Comparison of ENCODE assay signal across 30 cellular contexts in the genomic region with DNA sequence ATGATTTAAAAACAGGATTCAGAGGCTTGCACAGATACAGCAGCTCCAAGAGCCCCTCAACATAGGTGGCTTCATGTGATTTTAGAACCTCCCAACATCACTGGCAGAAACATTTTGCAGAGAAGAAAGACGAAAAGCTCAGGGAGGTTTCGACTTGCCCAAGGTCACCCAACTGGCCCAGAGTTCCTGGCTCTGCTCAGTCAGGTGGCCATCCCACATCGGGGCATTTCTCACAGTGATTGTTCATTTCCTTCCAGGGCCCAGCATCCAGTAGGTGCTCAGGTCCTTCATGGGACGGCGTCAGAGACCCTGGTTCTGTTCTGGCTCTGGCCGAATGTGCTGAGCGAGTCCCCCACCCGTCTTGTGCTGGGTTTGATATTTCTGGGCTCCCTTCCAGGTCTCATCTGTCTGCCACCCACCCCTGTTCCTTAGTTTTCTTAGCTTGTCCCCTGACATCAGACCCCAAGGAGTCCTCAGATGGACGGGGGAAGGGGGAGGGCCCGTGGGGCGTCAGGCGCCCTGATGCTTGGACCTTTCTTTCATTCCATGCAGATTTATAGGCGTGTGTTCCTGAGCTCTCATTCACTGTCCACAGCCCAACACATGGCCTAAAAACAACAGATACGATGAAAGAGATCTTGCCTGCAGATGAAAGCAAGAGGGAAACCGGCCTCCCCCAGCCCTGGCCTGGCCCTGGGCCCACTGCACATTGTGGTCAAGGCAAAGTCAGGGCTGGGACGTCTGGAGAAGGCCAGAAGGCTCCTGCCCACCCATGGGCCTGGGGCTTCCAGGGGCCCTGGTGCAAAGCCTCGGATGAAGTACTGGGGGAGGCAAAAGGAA.
DNase-seq lines count a peak whose midpoint lies in the region; ATAC-seq and TF ChIP-seq lines count a peak whose summit lies in the region.
"Had no signal": no experiment of that assay in that cellular context is flagged by ENCODE, and none has a peak within 500 bp of the region (broad histone marks: within the 10 kb centered on the region; RNA-seq: fewer than 3 reads in every experiment).

No MANE protein-coding gene starts in this region.

- H3K27ac ChIP-seq in endodermal cell (ENCODE audit: low read depth, low read length) (peak overlapping the region; percentile 10), ovary (peak overlapping the region in 1 of 2 donors; percentile 11)
- H3K27ac ChIP-seq: brain microvascular endothelial cell, GM23248, psoas muscle, SJCRH30 had no signal

- CTCF ChIA-PET in activated B cell treated with CpG ODN at 0.5 μM for 24 hours (lab: Charles Lee): no interaction called here

- H3K27me3 ChIP-seq in BE2C (no peaks in the 10 kb centered on the region), endodermal cell (ENCODE audit: control insufficient read depth, insufficient read depth, low read length, poor library complexity, severe bottlenecking) (no peaks in the 10 kb centered on the region), ovary (no peaks in the 10 kb centered on the region)
- H3K27me3 ChIP-seq: brain microvascular endothelial cell, SJCRH30 had no signal

- H3K36me3 Mint-ChIP-seq in activated B cell treated with CpG ODN at 0.5 μM for 24 hours (ENCODE audit: low read depth) (no peaks in the 10 kb centered on the region), endodermal cell (ENCODE audit: low read depth) (no peaks in the 10 kb centered on the region), HFFc6 (ENCODE audit: low read depth) (no peaks in the 10 kb centered on the region)
- H3K36me3 Mint-ChIP-seq: naive thymus-derived CD4-positive, alpha-beta T cell had no signal

- WGBS in endodermal cell (ENCODE audit: insufficient coverage in 1 of 2, insufficient read length in 1 of 2), 2 experiments: 89 to 91% methylated on average over 12 to 17 of the region's 17 CpGs
- 15 to 23% (median 18%) methylated on average over 17 of the region's 17 CpGs for WGBS in ovary, 3 donors

- ATAC-seq in activated B cell treated with CpG ODN at 0.5 μM for 24 hours (ENCODE audit: low read depth): no peak
- ATAC-seq: activated CD8-positive, alpha-beta T cell treated with anti-CD3 and anti-CD28 coated beads for 36 hours; left colon; naive thymus-derived CD4-positive, alpha-beta T cell; psoas muscle had no signal

- H3K9me3 Mint-ChIP-seq in activated B cell treated with CpG ODN at 0.5 μM for 24 hours: no peaks in the 10 kb centered on the region
- H3K9me3 Mint-ChIP-seq in endodermal cell: no peaks in the 10 kb centered on the region
- peaks cover 1% of the 10 kb centered on the region; the same call in 1 of the 2 replicates for H3K9me3 Mint-ChIP-seq in HFFc6
- H3K9me3 Mint-ChIP-seq: activated CD8-positive, alpha-beta T cell treated with anti-CD3 and anti-CD28 coated beads for 36 hours; activated naive CD4-positive, alpha-beta T cell treated with anti-CD3 and anti-CD28 coated beads for 36 hours; activated T-helper 1 cell treated with anti-CD3 and anti-CD28 coated beads, Interleukin-12 subunit alpha, Interleukin-12 subunit beta, Interleukin-2, Interleukin-4 antibody, amounts not matched to agents 30 ng/mL and 10 ng/mL and 1 ng/mL, durations not matched to agents 14 hours and 24 hours and 36 hours; CD4-positive, alpha-beta T cell had no signal

- POLR2A ChIA-PET in activated B cell treated with CpG ODN at 0.5 μM for 24 hours (lab: Charles Lee): no interaction called here

- TF ChIP-seq CTCF in BE2C (IDR thresholded peaks at IDR 0.05; ENCODE audit: low read depth, low read length) (no peak), activated B cell treated with CpG ODN at 0.5 μM for 24 hours (IDR thresholded peaks at IDR 0.05) (no peak), endodermal cell (conservative IDR thresholded peaks at IDR 0.05) (no peak), ovary (IDR thresholded peaks at IDR 0.05) (no peak), HFFc6 (IDR thresholded peaks at IDR 0.05) (no peak)

- no peak for TF ChIP-seq EP300 in ovary (IDR thresholded peaks at IDR 0.05)

- H3K4me1 Mint-ChIP-seq in activated B cell treated with CpG ODN at 0.5 μM for 24 hours: no peaks in the 10 kb centered on the region
- peaks cover 8% of the 10 kb centered on the region for H3K4me1 Mint-ChIP-seq in endodermal cell
- no peaks in the 10 kb centered on the region for H3K4me1 Mint-ChIP-seq in HFFc6 (ENCODE audit: low read depth)
- H3K4me1 Mint-ChIP-seq: IgD-negative memory B cell; naive thymus-derived CD4-positive, alpha-beta T cell had no signal

- H3K27me3 Mint-ChIP-seq in activated B cell treated with CpG ODN at 0.5 μM for 24 hours (no peaks in the 10 kb centered on the region), endodermal cell (ENCODE audit: insufficient read depth) (peaks cover 6% of the 10 kb centered on the region), HFFc6 (ENCODE audit: insufficient read depth) (peaks cover 51% of the 10 kb centered on the region)

- no peak overlapping the region for H3K9ac ChIP-seq in endodermal cell (ENCODE audit: extremely low read depth, low read length, poor library complexity, severe bottlenecking)
- H3K9ac ChIP-seq: GM23248 had no signal

- intact Hi-C loops in activated B cell treated with CpG ODN at 0.5 μM for 24 hours (cut with micrococcal nuclease): no loop called here
- intact Hi-C loops in ovary (cut with DNase I): no loop called here

- DNase-seq in BE2C: peak; percentile 37
- peak; percentile 9 for DNase-seq in activated B cell treated with CpG ODN at 0.5 μM for 24 hours
- DNase-seq in endodermal cell: no peak
- peak in 3 of 5 donors; percentile 48 to 80 (median 78) for DNase-seq in ovary
- no peak for DNase-seq in activated CD4-positive, alpha-beta T cell treated with anti-CD3 and anti-CD28 coated beads, Interleukin-2, amount 50 U/mL, for 1 hour
- no peak for DNase-seq in HFFc6
- no peak for DNase-seq in NCI-H1105 (lab: John Stamatoyannopoulos, UW)
- DNase-seq in DMS153 (lab: John Stamatoyannopoulos, UW): no peak
- DNase-seq: 8988T; activated CD4-positive, alpha-beta T cell treated with anti-CD3 and anti-CD28 coated beads for 1 hour; activated CD8-positive, alpha-beta memory T cell treated with anti-CD3 and anti-CD28 coated beads, Interleukin-2, amount 50 U/mL, for 48 hours; activated CD8-positive, alpha-beta T cell treated with anti-CD3 and anti-CD28 coated beads for 36 hours; activated naive CD4-positive, alpha-beta T cell treated with anti-CD3 and anti-CD28 coated beads for 36 hours; brain microvascular endothelial cell; cerebellar nuclear complex; GM23248; hippocampal formation; left colon; naive thymus-derived CD4-positive, alpha-beta T cell; NCI-H1694; NCI-H2171; NCI-H510A; nucleus accumbens; psoas muscle; SJCRH30; stimulated activated CD4-positive, alpha-beta T cell treated with anti-CD3 and anti-CD28 coated beads, Interleukin-4, amount 100 ng/mL, for 4 hours; trophoblast cell had no signal

- H3K4me3 ChIP-seq in BE2C (ENCODE audit: low read depth, low read length) (no peak overlapping the region), endodermal cell (ENCODE audit: low read length) (no peak overlapping the region), ovary (no peak overlapping the region)
- H3K4me3 ChIP-seq: GM23248, psoas muscle, SJCRH30 had no signal

- TF ChIP-seq POLR2A in ovary (IDR thresholded peaks at IDR 0.05): no peak

- H3K27ac Mint-ChIP-seq in activated B cell treated with CpG ODN at 0.5 μM for 24 hours (no peak overlapping the region), endodermal cell (no peak overlapping the region), HFFc6 (no peak overlapping the region)
- H3K27ac Mint-ChIP-seq: activated CD8-positive, alpha-beta T cell treated with anti-CD3 and anti-CD28 coated beads for 36 hours; activated naive CD4-positive, alpha-beta T cell treated with anti-CD3 and anti-CD28 coated beads for 36 hours; activated T-helper 1 cell treated with anti-CD3 and anti-CD28 coated beads, Interleukin-12 subunit alpha, Interleukin-12 subunit beta, Interleukin-2, Interleukin-4 antibody, amounts not matched to agents 30 ng/mL and 10 ng/mL and 1 ng/mL, durations not matched to agents 14 hours and 24 hours and 36 hours; CD4-positive, alpha-beta T cell; IgD-negative memory B cell; naive thymus-derived CD4-positive, alpha-beta T cell had no signal

- H3K4me3 Mint-ChIP-seq in activated B cell treated with CpG ODN at 0.5 μM for 24 hours (no peak overlapping the region), endodermal cell (no peak overlapping the region), HFFc6 (no peak overlapping the region)
- H3K4me3 Mint-ChIP-seq: activated CD8-positive, alpha-beta T cell treated with anti-CD3 and anti-CD28 coated beads for 36 hours; activated naive CD4-positive, alpha-beta T cell treated with anti-CD3 and anti-CD28 coated beads for 36 hours; activated T-helper 1 cell treated with anti-CD3 and anti-CD28 coated beads, Interleukin-12 subunit alpha, Interleukin-12 subunit beta, Interleukin-2, Interleukin-4 antibody, amounts not matched to agents 30 ng/mL and 10 ng/mL and 1 ng/mL, durations not matched to agents 14 hours and 24 hours and 36 hours; CD4-positive, alpha-beta T cell; naive thymus-derived CD4-positive, alpha-beta T cell had no signal

- no peaks in the 10 kb centered on the region for H3K9me3 ChIP-seq in BE2C
- H3K9me3 ChIP-seq in endodermal cell (ENCODE audit: control insufficient read depth, low read length): no peaks in the 10 kb centered on the region
- H3K9me3 ChIP-seq in ovary: no peaks in the 10 kb centered on the region
- H3K9me3 ChIP-seq: psoas muscle, SJCRH30 had no signal

- peaks cover 3% of the 10 kb centered on the region; the same call in 1 of the 2 replicates for H3K4me1 ChIP-seq in BE2C
- H3K4me1 ChIP-seq in endodermal cell (ENCODE audit: control insufficient read depth, insufficient read depth, low read length): no peaks in the 10 kb centered on the region
- peaks cover 2% of the 10 kb centered on the region for H3K4me1 ChIP-seq in ovary (ENCODE audit: insufficient read depth)
- H3K4me1 ChIP-seq: psoas muscle had no signal

- no peaks in the 10 kb centered on the region for H3K36me3 ChIP-seq in BE2C
- no peaks in the 10 kb centered on the region for H3K36me3 ChIP-seq in endodermal cell (ENCODE audit: control insufficient read depth, insufficient read depth, low read length)
- H3K36me3 ChIP-seq in ovary: no peaks in the 10 kb centered on the region
- H3K36me3 ChIP-seq: brain microvascular endothelial cell, SJCRH30 had no signal

Comparison
In these comparisons a context has a peak if more than half of its experiments do, and no peak if none do; other contexts are left out.
1. DNase-seq: peak in BE2C (single experiment), activated B cell treated with CpG ODN at 0.5 μM for 24 hours (single experiment) and ovary (3 of 5); none in endodermal cell (single experiment), activated CD4-positive, alpha-beta T cell treated with anti-CD3 and anti-CD28 coated beads, Interleukin-2, amount 50 U/mL, for 1 hour (single experiment), HFFc6 (single experiment), NCI-H1105 (single experiment) and DMS153 (single experiment).